ENCODE assay signal across 21 cellular contexts in genomic region chr11:72613450-72613849, GRCh38.
DNase-seq lines count a peak whose midpoint lies in the region; ATAC-seq and TF ChIP-seq lines count a peak whose summit lies in the region.
"Had no signal": no experiment of that assay in that cellular context is flagged by ENCODE, and none has a peak within 500 bp of the region (broad histone marks: within the 10 kb centered on the region; RNA-seq: fewer than 3 reads in every experiment).

No MANE protein-coding gene starts in this region.

- H3K9ac ChIP-seq in BLaER1: no peak overlapping the region
- H3K9ac ChIP-seq: KMS-11 had no signal

- H3K4me3 ChIP-seq in BLaER1: no peak overlapping the region
- H3K4me3 ChIP-seq: SJCRH30 had no signal

- no peaks in the 10 kb centered on the region for H3K9me3 ChIP-seq in BLaER1
- H3K9me3 ChIP-seq: SJCRH30 had no signal

- peaks cover 4% of the 10 kb centered on the region for H3K36me3 Mint-ChIP-seq in endothelial cell (ENCODE audit: low read depth, unreplicated experiment)
- no peaks in the 10 kb centered on the region for H3K36me3 Mint-ChIP-seq in stimulated activated memory B cell treated with anti-CD40 and anti-IgM and Interleukin-4, amounts not matched to agents 10 μg/mL and 1 μg/mL and 100 μg/mL, for 72 hours
- H3K36me3 Mint-ChIP-seq: CD8-positive, alpha-beta T cell; IgD-negative memory B cell had no signal

- no peaks in the 10 kb centered on the region for H3K9me3 Mint-ChIP-seq in endothelial cell (ENCODE audit: unreplicated experiment)
- H3K9me3 Mint-ChIP-seq in stimulated activated memory B cell treated with anti-CD40 and anti-IgM and Interleukin-4, amounts not matched to agents 10 μg/mL and 1 μg/mL and 100 μg/mL, for 72 hours: no peaks in the 10 kb centered on the region
- H3K9me3 Mint-ChIP-seq: CD8-positive, alpha-beta T cell; IgD-negative memory B cell had no signal

- H3K27ac Mint-ChIP-seq in endothelial cell (ENCODE audit: unreplicated experiment): peak overlapping the region; percentile 20
- peak overlapping the region; percentile 28 for H3K27ac Mint-ChIP-seq in stimulated activated memory B cell treated with anti-CD40 and anti-IgM and Interleukin-4, amounts not matched to agents 10 μg/mL and 1 μg/mL and 100 μg/mL, for 72 hours
- H3K27ac Mint-ChIP-seq: CD8-positive, alpha-beta T cell had no signal

- no peaks in the 10 kb centered on the region for H4K20me1 ChIP-seq in BLaER1

- no peak overlapping the region for H3K4me3 Mint-ChIP-seq in endothelial cell (ENCODE audit: unreplicated experiment)
- no peak overlapping the region for H3K4me3 Mint-ChIP-seq in stimulated activated memory B cell treated with anti-CD40 and anti-IgM and Interleukin-4, amounts not matched to agents 10 μg/mL and 1 μg/mL and 100 μg/mL, for 72 hours
- H3K4me3 Mint-ChIP-seq: CD8-positive, alpha-beta T cell had no signal

- ATAC-seq in stimulated activated memory B cell treated with anti-CD40 and anti-IgM and Interleukin-4, amounts not matched to agents 10 μg/mL and 1 μg/mL and 100 μg/mL, for 72 hours: no peak
- no peak for ATAC-seq in HG03378 (IDR thresholded peaks at IDR 0.05; ENCODE audit: unreplicated experiment)
- ATAC-seq: PC-3, SK-N-SH treated with all-trans-retinoic acid at 6 μM for 48 hours had no signal

- H3K4me1 ChIP-seq in BLaER1: peaks cover 38% of the 10 kb centered on the region

- H3K27me3 Mint-ChIP-seq in endothelial cell (ENCODE audit: unreplicated experiment): peaks cover 23% of the 10 kb centered on the region
- peaks cover 8% of the 10 kb centered on the region for H3K27me3 Mint-ChIP-seq in stimulated activated memory B cell treated with anti-CD40 and anti-IgM and Interleukin-4, amounts not matched to agents 10 μg/mL and 1 μg/mL and 100 μg/mL, for 72 hours

- no peak for TF ChIP-seq CTCF in endothelial cell (IDR thresholded peaks at IDR 0.05; ENCODE audit: unreplicated experiment)

- peak overlapping the region; percentile 76 for H3K4me2 ChIP-seq in BLaER1
- H3K4me2 ChIP-seq: KMS-11 had no signal

- no peaks in the 10 kb centered on the region for H3K36me3 ChIP-seq in BLaER1
- H3K36me3 ChIP-seq: SJCRH30 had no signal

- no peaks in the 10 kb centered on the region for H3K27me3 ChIP-seq in BLaER1
- H3K27me3 ChIP-seq: SJCRH30 had no signal

- H3K4me1 Mint-ChIP-seq in endothelial cell (ENCODE audit: unreplicated experiment): peaks cover 14% of the 10 kb centered on the region
- H3K4me1 Mint-ChIP-seq in stimulated activated memory B cell treated with anti-CD40 and anti-IgM and Interleukin-4, amounts not matched to agents 10 μg/mL and 1 μg/mL and 100 μg/mL, for 72 hours: peaks cover 31% of the 10 kb centered on the region

- peak overlapping the region; percentile 38; the same call in 1 of the 2 replicates for H3K27ac ChIP-seq in BLaER1
- peak overlapping the region; percentile 42 for H3K27ac ChIP-seq in angular gyrus (ENCODE audit: low read depth, low read length)
- H3K27ac ChIP-seq: KMS-11, SJCRH30 had no signal

- DNase-seq in endothelial cell (ENCODE audit: low spot score) (no peak), NCI-H146 (lab: John Stamatoyannopoulos, UW) (no peak), SKM-1 (lab: John Stamatoyannopoulos, UW; ENCODE audit: unreplicated experiment) (no peak)
- DNase-seq: CD8-positive, alpha-beta T cell; DMS79 treated with DMSO at 0.1 percent for 48 hours; MM.1S; NCI-H1694; NCI-H2029 treated with DMSO at 0.1 percent for 48 hours; NCI-H446 treated with DMSO at 0.1 percent for 48 hours; NCI-H526; NCI-H82; NK-92 treated with Interleukin-12 subunit alpha and Interleukin-12 subunit beta, amount 100 ng/mL, for 24 hours; PC-3; SJCRH30 had no signal
